In the genomic region with DNA sequence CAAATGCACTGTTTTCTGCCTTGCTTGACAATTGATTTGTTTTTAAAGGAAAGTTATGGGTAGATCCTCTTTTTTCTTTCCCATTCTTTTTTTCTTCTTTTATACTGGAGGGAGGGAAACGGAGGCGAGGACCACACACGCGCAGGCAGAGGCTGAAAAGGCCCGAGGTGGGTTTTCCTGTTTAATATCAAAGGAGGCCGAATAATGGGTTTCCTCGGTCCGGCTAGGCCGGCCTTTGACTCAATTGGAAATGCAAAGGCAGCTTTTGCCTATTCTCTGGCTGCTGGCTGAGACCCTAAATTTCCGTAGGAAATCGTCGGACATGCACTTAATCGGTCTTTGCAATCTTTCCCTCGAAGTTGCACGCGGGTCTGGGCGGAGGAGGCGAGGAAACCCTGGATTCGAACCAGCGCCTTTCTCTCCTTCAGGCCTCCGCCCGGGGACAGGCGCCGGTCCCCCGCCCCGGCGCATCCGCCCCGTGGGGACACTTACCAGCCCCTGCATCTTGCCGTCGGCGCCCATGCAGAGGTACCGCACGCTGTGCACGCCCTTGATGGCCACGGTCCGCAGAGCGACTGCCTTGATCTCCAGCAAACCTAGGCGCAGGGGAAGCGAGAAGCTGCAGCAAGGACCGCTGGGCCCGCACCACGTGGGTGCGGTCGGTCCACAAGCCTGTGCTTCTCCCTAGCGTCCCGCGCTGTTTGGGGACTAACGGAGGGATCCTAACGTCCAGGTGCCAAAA, we compare ENCODE assay signal across 2 cellular contexts.
TF ChIP-seq lines count a peak whose summit lies in the region.

No MANE protein-coding gene starts in this region.

TF ChIP-seq in endothelial cell of umbilical vein, 7 proteins besides CTCF, POLR2A, EP300 and RAD21:
- TF ChIP-seq JUN (IDR thresholded peaks at IDR 0.05; ENCODE audit: borderline replicate concordance, insufficient read depth, insufficient read length, low read depth) (no peak), EZH2 (IDR thresholded peaks at IDR 0.05; ENCODE audit: borderline replicate concordance, low read depth, low read length, severe bottlenecking) (peak; percentile 98)

TF ChIP-seq in neural cell, 6 proteins besides CTCF, POLR2A, EP300 and RAD21:
- TF ChIP-seq, protein P1, sequence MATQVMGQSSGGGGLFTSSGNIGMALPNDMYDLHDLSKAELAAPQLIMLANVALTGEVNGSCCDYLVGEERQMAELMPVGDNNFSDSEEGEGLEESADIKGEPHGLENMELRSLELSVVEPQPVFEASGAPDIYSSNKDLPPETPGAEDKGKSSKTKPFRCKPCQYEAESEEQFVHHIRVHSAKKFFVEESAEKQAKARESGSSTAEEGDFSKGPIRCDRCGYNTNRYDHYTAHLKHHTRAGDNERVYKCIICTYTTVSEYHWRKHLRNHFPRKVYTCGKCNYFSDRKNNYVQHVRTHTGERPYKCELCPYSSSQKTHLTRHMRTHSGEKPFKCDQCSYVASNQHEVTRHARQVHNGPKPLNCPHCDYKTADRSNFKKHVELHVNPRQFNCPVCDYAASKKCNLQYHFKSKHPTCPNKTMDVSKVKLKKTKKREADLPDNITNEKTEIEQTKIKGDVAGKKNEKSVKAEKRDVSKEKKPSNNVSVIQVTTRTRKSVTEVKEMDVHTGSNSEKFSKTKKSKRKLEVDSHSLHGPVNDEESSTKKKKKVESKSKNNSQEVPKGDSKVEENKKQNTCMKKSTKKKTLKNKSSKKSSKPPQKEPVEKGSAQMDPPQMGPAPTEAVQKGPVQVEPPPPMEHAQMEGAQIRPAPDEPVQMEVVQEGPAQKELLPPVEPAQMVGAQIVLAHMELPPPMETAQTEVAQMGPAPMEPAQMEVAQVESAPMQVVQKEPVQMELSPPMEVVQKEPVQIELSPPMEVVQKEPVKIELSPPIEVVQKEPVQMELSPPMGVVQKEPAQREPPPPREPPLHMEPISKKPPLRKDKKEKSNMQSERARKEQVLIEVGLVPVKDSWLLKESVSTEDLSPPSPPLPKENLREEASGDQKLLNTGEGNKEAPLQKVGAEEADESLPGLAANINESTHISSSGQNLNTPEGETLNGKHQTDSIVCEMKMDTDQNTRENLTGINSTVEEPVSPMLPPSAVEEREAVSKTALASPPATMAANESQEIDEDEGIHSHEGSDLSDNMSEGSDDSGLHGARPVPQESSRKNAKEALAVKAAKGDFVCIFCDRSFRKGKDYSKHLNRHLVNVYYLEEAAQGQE (IDR thresholded peaks at IDR 0.05; ENCODE audit: borderline replicate concordance) = no peak
- TF ChIP-seq TAF1 (IDR thresholded peaks at IDR 0.05; ENCODE audit: low read depth) = no peak
- TF ChIP-seq POLR2AphosphoS5 (IDR thresholded peaks at IDR 0.05) = no peak
- no peak for TF ChIP-seq SMC3 (conservative IDR thresholded peaks at IDR 0.05; ENCODE audit: poor library complexity)
- no peak for TF ChIP-seq MXI1 (conservative IDR thresholded peaks at IDR 0.05; ENCODE audit: poor library complexity, severe bottlenecking)
- no peak for TF ChIP-seq EZH2 (IDR thresholded peaks at IDR 0.05; ENCODE audit: borderline replicate concordance, insufficient read depth, low read length, poor library complexity, severe bottlenecking)
